In genomic region chr6:130362128-130362527, GRCh38 we compare ENCODE assay signal across 15 cellular contexts. TPM values are rescaled to one million over a fixed set of nuclear protein-coding genes. Genes with fewer than 3 reads are reported as not detected.
A peak's percentile ranks its signal among the peaks of the same experiment; 100 is the strongest.
DNase-seq lines count a peak whose midpoint lies in the region; ATAC-seq and TF ChIP-seq lines count a peak whose summit lies in the region.
"Had no signal": no experiment of that assay in that cellular context is flagged by ENCODE, and none has a peak within 500 bp of the region (broad histone marks: within the 10 kb centered on the region; RNA-seq: fewer than 3 reads in every experiment).

No MANE protein-coding gene starts in this region.

- H4K20me1 ChIP-seq in SK-N-SH (ENCODE audit: insufficient read depth) = no peaks in the 10 kb centered on the region

- WGBS in SK-N-SH (ENCODE audit: low lambda C conversion rate) = 68% methylated on average over 4 of the region's 4 CpGs

- TF ChIP-seq CTCF in SK-N-SH (IDR thresholded peaks at IDR 0.05) (no peak), epithelial cell of esophagus (IDR thresholded peaks at IDR 0.05; ENCODE audit: insufficient read depth, low read depth, low read length, missing control alignments) (no peak)

- DNase-seq in SK-N-SH (no peak), RKO (ENCODE audit: low spot score) (peak; percentile 16), epithelial cell of esophagus (ENCODE audit: low read depth) (peak; percentile 43), myocyte (ENCODE audit: low read depth) (peak; percentile 29), foreskin melanocyte (no peak)
- DNase-seq: activated T-cell treated with anti-CD3 and anti-CD28 coated beads for 4 hours; EL; lower lobe of right lung; NCI-H2107; NK-92 treated with Interleukin-12 subunit alpha and Interleukin-12 subunit beta, amount 100 ng/mL, for 24 hours had no signal

- peaks cover 45% of the 10 kb centered on the region for H3K79me2 ChIP-seq in SK-N-SH (ENCODE audit: insufficient read depth)

- ATAC-seq in SK-N-SH treated with all-trans-retinoic acid at 6 μM for 48 hours (no peak), HG02798 (IDR thresholded peaks at IDR 0.05; ENCODE audit: poor library complexity, unreplicated experiment) (no peak), GM21529 (IDR thresholded peaks at IDR 0.05; ENCODE audit: unreplicated experiment) (no peak)
- ATAC-seq: lower lobe of right lung; stimulated activated memory B cell treated with anti-CD40 and anti-IgM and Interleukin-4, amounts not matched to agents 10 μg/mL and 1 μg/mL and 100 μg/mL, for 72 hours had no signal

- H3K9ac ChIP-seq in SK-N-SH = no peak overlapping the region

- POLR2A ChIA-PET in SK-N-SH (lab: Yijun Ruan, JAX) = no interaction called here

- no peak for TF ChIP-seq EP300 in SK-N-SH (IDR thresholded peaks at IDR 0.05; ENCODE audit: borderline replicate concordance in 1 of 2, low read depth in 1 of 2, low read length in 1 of 2)

- no peaks in the 10 kb centered on the region; a peak in 1 of 4 replicates for H3K4me1 ChIP-seq in SK-N-SH (ENCODE audit: control insufficient read depth in 1 of 2, insufficient read depth in 2 of 2, low read depth in 1 of 2, low read length in 1 of 2)

- no peak for TF ChIP-seq RAD21 in SK-N-SH (IDR thresholded peaks at IDR 0.05; ENCODE audit: low read length)

- no peaks in the 10 kb centered on the region for H3K27me3 ChIP-seq in SK-N-SH (ENCODE audit: insufficient read depth)

- H3K9me3 ChIP-seq in SK-N-SH = no peaks in the 10 kb centered on the region
- H3K9me3 ChIP-seq: lower lobe of right lung had no signal

- H3K36me3 ChIP-seq in SK-N-SH (replicated peaks in 1 of 2; ENCODE audit: control insufficient read depth in 1 of 2, insufficient read depth in 2 of 2, low read length in 1 of 2) = peaks cover 0 to 5% of the 10 kb centered on the region in 2 experiments
- H3K36me3 ChIP-seq: lower lobe of right lung had no signal

- no peak overlapping the region for H3K4me3 ChIP-seq in SK-N-SH (ENCODE audit: low read depth in 2 of 2, low read length in 1 of 2)
- H3K4me3 ChIP-seq in epithelial cell of esophagus (ENCODE audit: low read length) = no peak overlapping the region
- H3K4me3 ChIP-seq: lower lobe of right lung had no signal

- H3K9me2 ChIP-seq in SK-N-SH = no peaks in the 10 kb centered on the region

- H3F3A ChIP-seq in SK-N-SH (replicated peaks; ENCODE audit: insufficient read depth) = peaks cover 3% of the 10 kb centered on the region

- CTCF ChIA-PET in SK-N-SH (lab: Yijun Ruan, JAX) = no interaction called here

- H3K27ac ChIP-seq in SK-N-SH (ENCODE audit: low read depth in 2 of 2, low read length in 1 of 2) = no peak overlapping the region
- H3K27ac ChIP-seq: lower lobe of right lung, VCaP had no signal

- no peak overlapping the region for H2AFZ ChIP-seq in SK-N-SH (ENCODE audit: low read depth)

- H3K4me2 ChIP-seq in SK-N-SH = peak overlapping the region; percentile 12; the same call in 1 of the 2 replicates

TF ChIP-seq in SK-N-SH, 30 proteins besides CTCF, POLR2A, EP300 and RAD21:
- TF ChIP-seq RFX5 (IDR thresholded peaks at IDR 0.05; ENCODE audit: low read length) (no peak), REST (IDR thresholded peaks at IDR 0.05; ENCODE audit: low read depth, low read length) (peak; percentile 96)

TF ChIP-seq in SK-N-SH treated with all-trans-retinoic acid at 6 μM for 48 hours, 23 proteins besides CTCF, POLR2A, EP300 and RAD21:
- TF ChIP-seq ARNTL (CRISPR knock-in tag; IDR thresholded peaks at IDR 0.05; ENCODE audit: borderline replicate concordance, low read depth) (no peak), PATZ1 (CRISPR knock-in tag; IDR thresholded peaks at IDR 0.05; ENCODE audit: borderline replicate concordance) (no peak), GLIS3 (CRISPR knock-in tag; IDR thresholded peaks at IDR 0.05) (no peak), CSRNP3 (CRISPR knock-in tag; IDR thresholded peaks at IDR 0.05) (no peak), CSDC2 (CRISPR knock-in tag; IDR thresholded peaks at IDR 0.05) (no peak), SNAI2 (CRISPR knock-in tag; IDR thresholded peaks at IDR 0.05) (no peak), ISL1 (CRISPR knock-in tag; IDR thresholded peaks at IDR 0.05) (no peak), BACH2 (CRISPR knock-in tag; IDR thresholded peaks at IDR 0.05; ENCODE audit: borderline replicate concordance) (no peak), PPARA (CRISPR knock-in tag; IDR thresholded peaks at IDR 0.05; ENCODE audit: borderline replicate concordance) (no peak), ZNF8 (CRISPR knock-in tag; IDR thresholded peaks at IDR 0.05) (no peak), TCF4 (CRISPR knock-in tag; IDR thresholded peaks at IDR 0.05; ENCODE audit: borderline replicate concordance) (no peak), ZNF70 (CRISPR knock-in tag; IDR thresholded peaks at IDR 0.05) (no peak), ZFP3 (CRISPR knock-in tag; IDR thresholded peaks at IDR 0.05) (no peak), ZC3H10 (CRISPR knock-in tag; IDR thresholded peaks at IDR 0.05) (no peak), ESRRG (CRISPR knock-in tag; IDR thresholded peaks at IDR 0.05) (no peak), TOX (CRISPR knock-in tag; IDR thresholded peaks at IDR 0.05; ENCODE audit: borderline replicate concordance) (no peak), ZFP30 (CRISPR knock-in tag; IDR thresholded peaks at IDR 0.05) (no peak), ZNF565 (CRISPR knock-in tag; conservative IDR thresholded peaks at IDR 0.05; ENCODE audit: low read depth) (no peak)

RNA-seq across cellular contexts. Expression of gene TMEM200A, which starts 3.7 kb away (rescaled TPM):
- 32.6 and 36.0 TPM in 2 replicates for polyA plus RNA-seq in SK-N-SH (2012; rRNA removed)
- polyA plus RNA-seq in SK-N-SH (2012; cell fraction: cytosol; rRNA removed) = 55.0 and 59.3 TPM in 2 replicates
- 16.4 and 26.1 TPM in 2 replicates for polyA plus RNA-seq in SK-N-SH (2012; cell fraction: nucleus; rRNA removed)
- 0.21 and 0.43 TPM in 2 replicates for total RNA-seq in myocyte
- 1.0 TPM for polyA plus RNA-seq in myocyte (2012)

Comparison
In these comparisons a context has a peak if more than half of its experiments do, and no peak if none do; other contexts are left out.
1. DNase-seq: peak in RKO (single experiment), epithelial cell of esophagus (single experiment) and myocyte (single experiment); none in SK-N-SH (single experiment) and foreskin melanocyte (single experiment).